In the genomic region with DNA sequence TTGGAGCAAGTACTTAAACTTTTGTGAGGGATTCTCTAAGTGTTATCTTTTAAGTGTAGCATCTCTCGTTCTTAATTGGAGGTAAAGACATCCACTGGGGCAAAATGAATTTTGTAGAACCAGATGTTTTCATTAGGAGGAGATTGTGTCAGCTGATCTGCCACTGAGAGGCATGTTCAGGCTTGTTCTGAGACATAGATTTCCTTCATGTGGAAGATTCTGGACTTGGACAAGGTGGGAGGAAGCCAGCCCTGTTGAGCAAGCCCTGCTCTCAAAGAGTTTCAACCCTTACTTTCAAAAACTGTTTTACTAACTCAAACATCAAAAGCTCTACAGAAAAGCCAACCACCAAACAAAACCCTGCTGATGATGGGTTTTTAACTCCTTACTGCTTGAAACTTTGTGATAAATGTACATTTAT, we compare ENCODE assay signal across 8 cellular contexts. TPM values are rescaled to one million over a fixed set of nuclear protein-coding genes. Genes with fewer than 3 reads are reported as not detected.
DNase-seq lines count a peak whose midpoint lies in the region; ATAC-seq, FAIRE-seq and TF ChIP-seq lines count a peak whose summit lies in the region.

No MANE protein-coding gene starts in this region.

- H3K4me1 ChIP-seq in A673 (ENCODE audit: insufficient read depth, low read length, poor library complexity, severe bottlenecking) (peaks cover 26% of the 10 kb centered on the region), breast epithelium (no peaks in the 10 kb centered on the region), neural progenitor cell (peaks cover 21% of the 10 kb centered on the region)

- DNase-seq in A673 (ENCODE audit: low spot score) (peak; percentile 41), HTR-8/SVneo (ENCODE audit: insufficient read length, low spot score) (peak; percentile 50), breast epithelium (ENCODE audit: low spot score in 2 of 2) (peak in 1 of 2 donors; percentile 69), memory B cell (ENCODE audit: low spot score in 2 of 2) (no peak), NCI-H345 treated with DMSO at 0.1 percent for 48 hours (lab: John Stamatoyannopoulos, UW; ENCODE audit: unreplicated experiment) (no peak), GM12892 (ENCODE audit: insufficient read length) (no peak), neural progenitor cell (ENCODE audit: low spot score) (no peak), NCI-H1048 (lab: John Stamatoyannopoulos, UW) (no peak)

- H3K4me3 Mint-ChIP-seq in memory B cell (peak overlapping the region; percentile 60), neural progenitor cell (no peak overlapping the region)

- H3K27me3 Mint-ChIP-seq in memory B cell (no peaks in the 10 kb centered on the region), neural progenitor cell (ENCODE audit: insufficient read depth, low read depth) (peaks cover 2% of the 10 kb centered on the region)

- no peak overlapping the region for H3K9ac ChIP-seq in neural progenitor cell

- H3K27ac Mint-ChIP-seq in memory B cell (peak overlapping the region; percentile 78), neural progenitor cell (no peak overlapping the region)

- peaks cover 77% of the 10 kb centered on the region for H4K20me1 ChIP-seq in neural progenitor cell (ENCODE audit: low read depth)

- H3K4me3 ChIP-seq in A673 (ENCODE audit: low read depth, low read length, poor library complexity, severe bottlenecking): no peak overlapping the region
- H3K4me3 ChIP-seq in breast epithelium: no peak overlapping the region
- H3K4me3 ChIP-seq in neural progenitor cell: no peak overlapping the region

- H3K27ac ChIP-seq in A673 (ENCODE audit: low read depth, low read length, poor library complexity, severe bottlenecking) (no peak overlapping the region), breast epithelium (peak overlapping the region; percentile 64 to 82), neural progenitor cell (no peak overlapping the region)

- H3K9me3 Mint-ChIP-seq in memory B cell (no peaks in the 10 kb centered on the region), neural progenitor cell (peaks cover 18% of the 10 kb centered on the region)

- H3K36me3 ChIP-seq in A673 (ENCODE audit: insufficient read depth, low read length, poor library complexity, severe bottlenecking): peaks cover 10% of the 10 kb centered on the region
- H3K36me3 ChIP-seq in breast epithelium: no peaks in the 10 kb centered on the region
- H3K36me3 ChIP-seq in neural progenitor cell: no peaks in the 10 kb centered on the region

- H3K4me1 Mint-ChIP-seq in memory B cell: peaks cover 50% of the 10 kb centered on the region
- H3K4me1 Mint-ChIP-seq in neural progenitor cell: peaks cover 10% of the 10 kb centered on the region

- H3K9me3 ChIP-seq in A673 (ENCODE audit: low read depth, low read length, poor library complexity, severe bottlenecking): no peaks in the 10 kb centered on the region
- H3K9me3 ChIP-seq in breast epithelium: no peaks in the 10 kb centered on the region
- no peaks in the 10 kb centered on the region for H3K9me3 ChIP-seq in neural progenitor cell (ENCODE audit: low read depth)

- no TSS peak for BruUV-seq in A673 (replicated peaks; lab: Mats Ljungman, UMichigan)

- ATAC-seq in memory B cell (ENCODE audit: low read depth): peak; percentile 7

- H3F3A ChIP-seq in neural progenitor cell (ENCODE audit: low read depth): no peaks in the 10 kb centered on the region

- intact Hi-C loops in A673 (cut with micrococcal nuclease; ENCODE audit: unreplicated experiment) (no loop called here), breast epithelium (cut with DNase I; ENCODE audit: low total_unique reads) (no loop called here)

- peaks cover 100% of the 10 kb centered on the region for H3K79me2 ChIP-seq in neural progenitor cell (ENCODE audit: low read depth)

- no peak overlapping the region for H3K4me2 ChIP-seq in neural progenitor cell

- H3K36me3 Mint-ChIP-seq in memory B cell (peaks cover 24% of the 10 kb centered on the region), neural progenitor cell (peaks cover 44% of the 10 kb centered on the region)

- H2AFZ ChIP-seq in neural progenitor cell (replicated peaks): no peak overlapping the region

- POLR2A ChIA-PET in A673 (lab: Charles Lee; ENCODE audit: low non-redundant PET): no interaction called here

- TF ChIP-seq POLR2A in breast epithelium (IDR thresholded peaks at IDR 0.05) (no peak), GM12892 (IDR thresholded peaks at IDR 0.05; ENCODE audit: low read depth, low read length) (no peak)

- FAIRE-seq in HTR-8/SVneo (lab: Jason Lieb, UNC): no peak
- no peak for FAIRE-seq in GM12892 (lab: Jason Lieb, UNC)

- TF ChIP-seq CTCF in A673 (conservative IDR thresholded peaks at IDR 0.05; ENCODE audit: low read depth, low read length): no peak
- no peak for TF ChIP-seq CTCF in breast epithelium (IDR thresholded peaks at IDR 0.05)
- TF ChIP-seq CTCF in neural progenitor cell (IDR thresholded peaks at IDR 0.05): no peak

- CTCF ChIA-PET in A673 (lab: Charles Lee): no interaction called here

- H3K27me3 ChIP-seq in A673 (replicated peaks; ENCODE audit: insufficient read depth, low read depth, low read length, poor library complexity) (no peaks in the 10 kb centered on the region), breast epithelium (no peaks in the 10 kb centered on the region), neural progenitor cell (no peaks in the 10 kb centered on the region)

RNA-seq across cellular contexts. Expression of a gene that starts 6.5 kb away (rescaled TPM):
- total RNA-seq in A673 (2021) (154 and 157 TPM in 2 replicates), breast epithelium (10 to 100 TPM; 62.1 to 89.1 (median 74.7) TPM), neural progenitor cell (ENCODE audit: low replicate concordance) (91.9 and 99.2 TPM in 2 replicates)
- 3.9 TPM for polyA plus RNA-seq in GM12892 (2012; ENCODE audit: missing spikeins)

Comparison
In these comparisons a context has a peak if more than half of its experiments do, and no peak if none do; other contexts are left out.
1. DNase-seq: peak in A673 (single experiment) and HTR-8/SVneo (single experiment); none in memory B cell (0 of 2), NCI-H345 treated with DMSO at 0.1 percent for 48 hours (single experiment), GM12892 (single experiment), neural progenitor cell (single experiment) and NCI-H1048 (single experiment).
2. H3K27ac ChIP-seq: peak in breast epithelium (2 of 2); none in A673 (single experiment) and neural progenitor cell (single experiment).